In genomic region chr2:232323961-232324360, GRCh38 we compare ENCODE assay signal across 9 cellular contexts. TPM values are rescaled to one million over a fixed set of nuclear protein-coding genes. Genes with fewer than 3 reads are reported as not detected.
DNase-seq lines count a peak whose midpoint lies in the region; ATAC-seq, FAIRE-seq and TF ChIP-seq lines count a peak whose summit lies in the region.
"Not testable (repeated sequence)": the region's sequence is repeated elsewhere in the genome, so short reads cannot be mapped to it uniquely, and the experiment has no call there.
"Had no signal": no experiment of that assay in that cellular context is flagged by ENCODE, and none has a peak within 500 bp of the region (broad histone marks: within the 10 kb centered on the region; RNA-seq: fewer than 3 reads in every experiment).

No MANE protein-coding gene starts in this region.

- H3K4me3 Mint-ChIP-seq in CD8-positive, alpha-beta T cell = peak overlapping the region; percentile 32
- H3K4me3 Mint-ChIP-seq in WTC11; activated naive CD8-positive, alpha-beta T cell treated with anti-CD3 and anti-CD28 coated beads, Interleukin-2, amount 10 ng/mL, durations not matched to agents 7 days and 5 days; type B pancreatic cell: not testable (repeated sequence)

- H3K36me3 Mint-ChIP-seq in CD8-positive, alpha-beta T cell; WTC11; activated naive CD8-positive, alpha-beta T cell treated with anti-CD3 and anti-CD28 coated beads, Interleukin-2, amount 10 ng/mL, durations not matched to agents 7 days and 5 days; type B pancreatic cell: not testable (repeated sequence)

- peaks cover 60% of the 10 kb centered on the region for H3K4me1 ChIP-seq in CD8-positive, alpha-beta T cell (ENCODE audit: insufficient read depth, low read length)
- H3K4me1 ChIP-seq in HepG2 (ENCODE audit: insufficient read depth, low read length) = not testable (repeated sequence)

- not testable (repeated sequence) for TF ChIP-seq RAD21 in HepG2 (CRISPR knock-in tag; IDR thresholded peaks at IDR 0.05)

- not testable (repeated sequence) for H3K9me3 ChIP-seq in CD8-positive, alpha-beta T cell (ENCODE audit: low read length); HepG2 (ENCODE audit: low read length)

- H3K79me2 ChIP-seq in HepG2 (ENCODE audit: insufficient read depth, low read length) = not testable (repeated sequence)

- TF ChIP-seq CTCF in CD8-positive, alpha-beta T cell (IDR thresholded peaks at IDR 0.05); WTC11 (IDR thresholded peaks at IDR 0.05); HepG2 (CRISPR knock-in tag; IDR thresholded peaks at IDR 0.05): not testable (repeated sequence)
- TF ChIP-seq CTCF in type B pancreatic cell (conservative IDR thresholded peaks at IDR 0.05) = peak; percentile 11

- not testable (repeated sequence) for H3K9ac ChIP-seq in HepG2 (ENCODE audit: insufficient read depth, low read depth, low read length)

- peak overlapping the region; percentile 72 for H3K27ac Mint-ChIP-seq in CD8-positive, alpha-beta T cell
- 0 out of 2 replicates have a peak overlapping the region, but pooled peaks have one; percentile 4 for H3K27ac Mint-ChIP-seq in WTC11
- peak overlapping the region; percentile 81 for H3K27ac Mint-ChIP-seq in activated naive CD8-positive, alpha-beta T cell treated with anti-CD3 and anti-CD28 coated beads, Interleukin-2, amount 10 ng/mL, durations not matched to agents 7 days and 5 days
- H3K27ac Mint-ChIP-seq in type B pancreatic cell = not testable (repeated sequence)

- ATAC-seq in CD8-positive, alpha-beta T cell; WTC11; activated naive CD8-positive, alpha-beta T cell treated with anti-CD3 and anti-CD28 coated beads, Interleukin-2, amount 10 ng/mL, durations not matched to agents 7 days and 5 days (ENCODE audit: low read depth); HepG2; sciatic nerve: not testable (repeated sequence)

- in situ Hi-C loops in HepG2 (cut with HindIII; ENCODE audit: extremely low pct_ligation_motif_present, low pct_unique_long_range_greater_than_20kb) = loop anchor here (10.0 kb wide), 1 partner anchor 189 kb away; no protein-coding TSS in a partner anchor

- not testable (repeated sequence) for H3K27me3 Mint-ChIP-seq in CD8-positive, alpha-beta T cell (ENCODE audit: low read depth); WTC11 (ENCODE audit: low read depth); activated naive CD8-positive, alpha-beta T cell treated with anti-CD3 and anti-CD28 coated beads, Interleukin-2, amount 10 ng/mL, durations not matched to agents 7 days and 5 days; type B pancreatic cell

- DNase-seq in CD8-positive, alpha-beta T cell = peak in 1 of 7 experiments; percentile 45
- DNase-seq in NCI-H2107 treated with DMSO at 0.1 percent for 48 hours (lab: John Stamatoyannopoulos, UW; ENCODE audit: unreplicated experiment) (peak; percentile 35), sciatic nerve (ENCODE audit: low spot score) (peak; percentile 19)
- DNase-seq in WTC11 (ENCODE audit: low spot score); HepG2 (ENCODE audit: low spot score); type B pancreatic cell (ENCODE audit: extremely low spot score, unreplicated experiment): not testable (repeated sequence)
- DNase-seq in activated naive CD8-positive, alpha-beta T cell treated with anti-CD3 and anti-CD28 coated beads, Interleukin-2, amount 10 ng/mL, durations not matched to agents 7 days and 5 days = peak; percentile 22

- TF ChIP-seq POLR2A in HepG2 (IDR thresholded peaks at IDR 0.05; ENCODE audit: insufficient read depth in 1 of 2, low read depth in 2 of 2, low read length in 2 of 2) = not testable (repeated sequence)

- TF ChIP-seq EP300 in HepG2 (IDR thresholded peaks at IDR 0.05; ENCODE audit: low read depth in 2 of 2, low read length in 2 of 2); HepG2 (CRISPR knock-in tag; IDR thresholded peaks at IDR 0.05; ENCODE audit: borderline replicate concordance): not testable (repeated sequence)

- H3K27ac ChIP-seq in CD8-positive, alpha-beta T cell (ENCODE audit: low read depth, low read length); HepG2 (ENCODE audit: extremely low read length, insufficient read depth, low read length): not testable (repeated sequence)

- H3K27me3 ChIP-seq in CD8-positive, alpha-beta T cell (ENCODE audit: insufficient read depth, low read length); HepG2 (ENCODE audit: control insufficient read depth in 1 of 2, insufficient read depth in 2 of 2, low read length in 2 of 2): not testable (repeated sequence)

- H3K4me1 Mint-ChIP-seq in CD8-positive, alpha-beta T cell (ENCODE audit: low read depth) = peaks cover 65% of the 10 kb centered on the region
- H3K4me1 Mint-ChIP-seq in WTC11; type B pancreatic cell (ENCODE audit: unreplicated experiment): not testable (repeated sequence)
- peaks cover 36% of the 10 kb centered on the region for H3K4me1 Mint-ChIP-seq in activated naive CD8-positive, alpha-beta T cell treated with anti-CD3 and anti-CD28 coated beads, Interleukin-2, amount 10 ng/mL, durations not matched to agents 7 days and 5 days

- not testable (repeated sequence) for H4K20me1 ChIP-seq in HepG2 (ENCODE audit: insufficient read depth, low read length)

- not testable (repeated sequence) for H3K4me2 ChIP-seq in HepG2 (ENCODE audit: low read depth, low read length)

- CTCF ChIA-PET in CD8-positive, alpha-beta T cell (lab: Charles Lee) = interaction anchor here (1.9 to 9.5 kb wide), 5 partner anchors 13 to 418 kb away, joined by 5 to 112 read pairs (median 68); partner anchors contain the start of gene NPPC
- CTCF ChIA-PET in WTC11 (lab: Charles Lee) = interaction anchor here (0.9 to 2.8 kb wide), 5 partner anchors 31 to 423 kb away, joined by 3 to 18 read pairs (median 4); no protein-coding TSS in a partner anchor
- CTCF ChIA-PET in HepG2 (lab: Yijun Ruan, JAX; ENCODE audit: low intra/inter-chr PET ratio, low total read pairs) = not testable (repeated sequence)

- BruUV-seq in HepG2 (replicated peaks; lab: Mats Ljungman, UMichigan) = not testable (repeated sequence)

- not testable (repeated sequence) for H3K36me3 ChIP-seq in CD8-positive, alpha-beta T cell (ENCODE audit: insufficient read depth, low read length); HepG2 (replicated peaks in 1 of 2; ENCODE audit: control insufficient read depth in 1 of 2, insufficient read depth in 2 of 2, low read length in 2 of 2)

- H3K4me3 ChIP-seq in CD8-positive, alpha-beta T cell (ENCODE audit: low read depth, low read length); HepG2 (replicated peaks in 1 of 3; ENCODE audit: insufficient read depth in 1 of 3, low read depth in 2 of 3, low read length in 3 of 3): not testable (repeated sequence)

- 96% methylated on average over 5 of the region's 6 CpGs for WGBS in HepG2 (ENCODE audit: low lambda C conversion rate)

- FAIRE-seq in HepG2 (lab: Jason Lieb, UNC) = peak; percentile 4

- H3K9me3 Mint-ChIP-seq in CD8-positive, alpha-beta T cell; WTC11; activated naive CD8-positive, alpha-beta T cell treated with anti-CD3 and anti-CD28 coated beads, Interleukin-2, amount 10 ng/mL, durations not matched to agents 7 days and 5 days; type B pancreatic cell: not testable (repeated sequence)

- POLR2A ChIA-PET in CD8-positive, alpha-beta T cell (lab: Charles Lee); WTC11 (lab: Charles Lee); activated naive CD8-positive, alpha-beta T cell treated with anti-CD3 and anti-CD28 coated beads, Interleukin-2, amount 10 ng/mL, durations not matched to agents 7 days and 5 days (lab: Charles Lee); HepG2 (lab: Yijun Ruan, JAX): not testable (repeated sequence)

- not testable (repeated sequence) for H2AFZ ChIP-seq in HepG2 (ENCODE audit: low read length)

- intact Hi-C loops in CD8-positive, alpha-beta T cell (cut with DNase I, micrococcal nuclease) = loop anchor here (10.0 kb wide), 2 partner anchors 49 to 89 kb away; no protein-coding TSS in a partner anchor
- intact Hi-C loops in HepG2 (cut with micrococcal nuclease; ENCODE audit: unreplicated experiment); sciatic nerve (cut with DNase I): not testable (repeated sequence)

RNA-seq across cellular contexts. Expression of gene ALPP, which starts 54.6 kb away (rescaled TPM):
- total RNA-seq in CD8-positive, alpha-beta T cell = not detected
- total RNA-seq in WTC11 (2021) (0.14 to 0.20 TPM (median 0.14 TPM) in 3 replicates), HepG2 (2016; rRNA removed; fragmentation: Illumina TruSeq; extraction: Trizol) (not detected in 2 replicates), sciatic nerve (not detected), type B pancreatic cell (ENCODE audit: low replicate concordance) (0.27 and 1.5 TPM in 2 replicates)
- total RNA-seq in activated naive CD8-positive, alpha-beta T cell treated with anti-CD3 and anti-CD28 coated beads, Interleukin-2, amount 10 ng/mL, durations not matched to agents 7 days and 5 days = not detected
- total RNA-seq in HepG2 (2016; cell fraction: cytosol; rRNA removed; fragmentation: Illumina TruSeq; extraction: Trizol; ENCODE audit: low read depth) = not detected in 2 replicates
- total RNA-seq in HepG2 (2016; cell fraction: insoluble cytoplasmic fraction; rRNA removed; fragmentation: Illumina TruSeq; extraction: Trizol) = not detected in 2 replicates
- total RNA-seq in HepG2 (2016; cell fraction: membrane; rRNA removed; fragmentation: Illumina TruSeq; extraction: Trizol) = not detected in 2 replicates
- not detected in 2 replicates for total RNA-seq in HepG2 (2016; cell fraction: nucleus; rRNA removed; fragmentation: Illumina TruSeq; extraction: Trizol)
- polyA plus RNA-seq in HepG2 (2011; rRNA removed) = not detected in 2 replicates
- polyA plus RNA-seq in HepG2 (2011; cell fraction: cytosol; rRNA removed) = not detected in 2 replicates
- not detected in 2 replicates for polyA plus RNA-seq in HepG2 (2011; cell fraction: nucleus; rRNA removed)
- polyA plus RNA-seq in HepG2 (2012) = not detected in 2 replicates
- polyA plus RNA-seq in HepG2 (2016; cell fraction: cytosol; fragmentation: Illumina TruSeq; extraction: Trizol; ENCODE audit: low read depth) = not detected in 2 replicates
- not detected in 2 replicates for polyA plus RNA-seq in HepG2 (2016; cell fraction: insoluble cytoplasmic fraction; fragmentation: Illumina TruSeq; extraction: Trizol; ENCODE audit: low read depth)
- polyA plus RNA-seq in HepG2 (2016; cell fraction: membrane; fragmentation: Illumina TruSeq; extraction: Trizol; ENCODE audit: low read depth) = not detected in 2 replicates
- not detected in 2 replicates for polyA plus RNA-seq in HepG2 (2016; cell fraction: nucleus; fragmentation: Illumina TruSeq; extraction: Trizol; ENCODE audit: insufficient read depth, low read depth)
- polyA minus RNA-seq in HepG2 (2011; rRNA and poly(A)+ RNA removed; ENCODE audit: low replicate concordance) = 1.1 TPM in 1 of 2 replicates, not detected in the other
- not detected in 2 replicates for polyA minus RNA-seq in HepG2 (2011; cell fraction: cytosol; rRNA and poly(A)+ RNA removed)
- not detected in 2 replicates for polyA minus RNA-seq in HepG2 (2011; cell fraction: nucleus; rRNA and poly(A)+ RNA removed)
- total RNA-seq: HT1080, IMR-90 had no signal
- polyA plus RNA-seq: IMR-90 had no signal
